Comparison of ENCODE assay signal across 8 cellular contexts in the genomic region with DNA sequence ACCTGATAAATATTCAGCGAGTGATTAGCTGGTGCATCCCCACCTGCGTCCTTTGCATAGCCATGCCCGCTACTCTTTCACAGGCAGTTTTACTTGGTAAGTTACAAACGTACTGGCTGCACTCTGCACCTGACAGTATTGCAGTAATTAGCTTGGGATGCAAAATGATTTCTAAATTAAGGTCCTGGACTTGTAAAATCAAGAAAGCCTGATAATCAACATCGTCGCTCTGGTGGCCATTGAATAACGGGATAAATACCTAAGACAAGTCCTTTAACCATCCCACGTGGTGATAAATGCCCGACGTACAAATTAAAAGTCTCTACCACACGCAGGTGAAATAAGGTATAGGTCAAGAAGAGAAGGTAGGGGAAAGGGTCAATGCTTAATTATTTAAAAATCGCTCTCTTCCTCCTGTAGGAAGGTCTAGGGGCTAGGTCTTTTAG. TPM values are rescaled to one million over a fixed set of nuclear protein-coding genes. Genes with fewer than 3 reads are reported as not detected.
DNase-seq lines count a peak whose midpoint lies in the region; ATAC-seq and TF ChIP-seq lines count a peak whose summit lies in the region.

No MANE protein-coding gene starts in this region.

- intact Hi-C loops in right cardiac atrium (cut with DNase I), result no loop called here

- no peak overlapping the region for H3K56ac ChIP-seq in H9 (ENCODE audit: insufficient read length, low read depth, low read length)

- H3K4me2 ChIP-seq in H9 (ENCODE audit: insufficient read depth, insufficient read length, low read length), result peak overlapping the region; percentile 87

- H2BK12ac ChIP-seq in H9 (ENCODE audit: insufficient read length, low read depth, low read length), result no peak overlapping the region

- no peak overlapping the region for H3T11ph ChIP-seq in H9 (ENCODE audit: low read length)

- TF ChIP-seq CTCF in H9 (conservative IDR thresholded peaks at IDR 0.05), result no peak
- TF ChIP-seq CTCF in WERI-Rb-1 (IDR thresholded peaks at IDR 0.05; ENCODE audit: low read depth, low read length), result no peak

- no peak overlapping the region for H4K5ac ChIP-seq in H9 (ENCODE audit: insufficient read length, low read depth, low read length)

- H3K4me1 ChIP-seq in H9 (ENCODE audit: insufficient read depth, low read length) (peaks cover 1% of the 10 kb centered on the region; the same call in 1 of the 2 replicates), right cardiac atrium (ENCODE audit: control insufficient read depth, insufficient read depth, low read length) (no peaks in the 10 kb centered on the region)

- H3K27ac ChIP-seq in H9 (ENCODE audit: insufficient read length, low read depth, low read length), result no peak overlapping the region
- H3K27ac ChIP-seq in WERI-Rb-1, result no peak overlapping the region
- H3K27ac ChIP-seq in right cardiac atrium (ENCODE audit: low read length), result no peak overlapping the region
- peak overlapping the region in 12 of 21 experiments; percentile 44 to 83 (median 76) for H3K27ac ChIP-seq in skin epidermis

- DNase-seq in H9 (no peak), WERI-Rb-1 (no peak), right cardiac atrium (no peak), ecto neural progenitor cell (ENCODE audit: low spot score) (no peak), NCI-H510A treated with DMSO at 0.1 percent for 48 hours (lab: John Stamatoyannopoulos, UW) (no peak)

- no peak overlapping the region for H3K23ac ChIP-seq in H9 (ENCODE audit: insufficient read length, low read depth, low read length)

- peaks cover 15% of the 10 kb centered on the region for H3K23me2 ChIP-seq in H9 (ENCODE audit: insufficient read length, low read depth, low read length, poor library complexity, severe bottlenecking)

- H3K79me1 ChIP-seq in H9 (ENCODE audit: insufficient read depth, low read depth, low read length, poor library complexity, severe bottlenecking), result no peaks in the 10 kb centered on the region

- H3K4me1 Mint-ChIP-seq in H9, result peaks cover 35 to 39% of the 10 kb centered on the region in 2 experiments

- no peak overlapping the region; a peak in 1 of 7 replicates for H3K27ac Mint-ChIP-seq in H9

- H2BK15ac ChIP-seq in H9 (ENCODE audit: low read depth, low read length), result no peak overlapping the region

- H4K8ac ChIP-seq in H9 (replicated peaks; ENCODE audit: insufficient read length, low read depth, low read length), result no peak overlapping the region

- H3K27me3 ChIP-seq in H9 (ENCODE audit: insufficient read depth, low read length) (no peaks in the 10 kb centered on the region; the same call in 1 of the 2 replicates), WERI-Rb-1 (ENCODE audit: insufficient read depth, low read depth, severe bottlenecking) (peaks cover 22% of the 10 kb centered on the region), right cardiac atrium (ENCODE audit: control insufficient read depth, insufficient read depth) (no peaks in the 10 kb centered on the region)

- H3K4me3 ChIP-seq in WERI-Rb-1 (ENCODE audit: low read depth, low read length) (peak overlapping the region; percentile 80), right cardiac atrium (ENCODE audit: low read length) (peak overlapping the region; percentile 99), skin epidermis (peak overlapping the region; percentile 55 to 87 (median 75))

- peak overlapping the region; percentile 79 to 88 for H3K4me3 Mint-ChIP-seq in H9

- no peak overlapping the region for H2AFZ ChIP-seq in H9 (ENCODE audit: low read length)

- no peaks in the 10 kb centered on the region for H3K36me3 Mint-ChIP-seq in H9 (ENCODE audit: insufficient read depth in 1 of 3, low read depth in 3 of 3)

- no peak overlapping the region for H3K14ac ChIP-seq in H9 (ENCODE audit: insufficient read depth, low read length)

- no peak overlapping the region for H3K9ac ChIP-seq in H9 (ENCODE audit: extremely low read depth, insufficient read length, low read length)

- no peak overlapping the region for H4K91ac ChIP-seq in H9 (ENCODE audit: insufficient read length, low read depth, low read length)

- H2BK120ac ChIP-seq in H9 (ENCODE audit: low read depth, low read length, poor library complexity, severe bottlenecking), result no peak overlapping the region

- no peaks in the 10 kb centered on the region for H3K36me3 ChIP-seq in WERI-Rb-1

- no peaks in the 10 kb centered on the region for H3K9me3 ChIP-seq in H9 (ENCODE audit: control insufficient read depth, low read depth, low read length)
- H3K9me3 ChIP-seq in WERI-Rb-1 (ENCODE audit: severe bottlenecking), result no peaks in the 10 kb centered on the region
- H3K9me3 ChIP-seq in right cardiac atrium (ENCODE audit: control insufficient read depth, low read length), result no peaks in the 10 kb centered on the region

- no peak overlapping the region for H2BK20ac ChIP-seq in H9 (ENCODE audit: low read depth, low read length, poor library complexity, severe bottlenecking)

- no peak overlapping the region for H2AK5ac ChIP-seq in H9 (ENCODE audit: insufficient read length, low read length)

- H3K4ac ChIP-seq in H9 (ENCODE audit: low read depth, low read length), result no peak overlapping the region

- no peaks in the 10 kb centered on the region for H4K20me1 ChIP-seq in H9 (ENCODE audit: control insufficient read depth, insufficient read depth, insufficient read length)

- H3K18ac ChIP-seq in H9 (ENCODE audit: insufficient read length, low read depth, low read length), result no peak overlapping the region

- H3K27me3 Mint-ChIP-seq in H9 (ENCODE audit: low read depth), result peaks cover 44% of the 10 kb centered on the region

- peaks cover 0 to 3% of the 10 kb centered on the region in 2 experiments; a peak in 3 of 5 replicates for H3K9me3 Mint-ChIP-seq in H9

- ATAC-seq in right cardiac atrium, result no peak
- no peak for ATAC-seq in GM19328 (IDR thresholded peaks at IDR 0.05; ENCODE audit: unreplicated experiment)
- no peak for ATAC-seq in HG02870 (IDR thresholded peaks at IDR 0.05; ENCODE audit: unreplicated experiment)

- H2BK5ac ChIP-seq in H9 (ENCODE audit: insufficient read length, low read length), result no peak overlapping the region

- H3K79me2 ChIP-seq in H9 (ENCODE audit: insufficient read depth, low read length), result no peaks in the 10 kb centered on the region

- no CpG with 5 or more reads among the region's 12 CpGs for WGBS in H9 (ENCODE audit: extremely low coverage, insufficient read length, low lambda C conversion rate)
- WGBS in right cardiac atrium, result 35% methylated on average over 12 of the region's 12 CpGs

RNA-seq across cellular contexts. Expression of a gene that starts 1.0 kb away (rescaled TPM):
- total RNA-seq in H9 (2021), result 9.9 and 10.5 TPM in 2 replicates
- 1 to 10 TPM; 5.0 to 8.0 (median 6.9) TPM for total RNA-seq in right cardiac atrium
- 2.2 TPM for polyA plus RNA-seq in right cardiac atrium

Comparison
In these comparisons a context has a peak if more than half of its experiments do, and no peak if none do; other contexts are left out.
1. H3K27ac ChIP-seq: peak in skin epidermis (12 of 21); none in H9 (single experiment), WERI-Rb-1 (single experiment) and right cardiac atrium (single experiment).
2. Peak in every context shown above with its lines, with median percentiles within 50 percentile points of each other: H3K4me3 ChIP-seq.